ENCODE assay signal across 22 cellular contexts in genomic region chr10:60565492-60565891, GRCh38.
"Had no signal": no experiment of that assay in that cellular context is flagged by ENCODE, and none has a peak within 500 bp of the region (broad histone marks: within the 10 kb centered on the region; RNA-seq: fewer than 3 reads in every experiment).

No MANE protein-coding gene starts in this region.

- H3K4me3 ChIP-seq: breast epithelium, K562, Peyer's patch, SJCRH30 had no signal

- H3K27me3 Mint-ChIP-seq: activated CD4-positive, alpha-beta memory T cell treated with anti-CD3 and anti-CD28 coated beads for 36 hours; activated CD4-positive, alpha-beta T cell treated with anti-CD3 and anti-CD28 coated beads, Interleukin-2, amount 10 ng/mL, durations not matched to agents 7 days and 5 days had no signal

- H3K9ac ChIP-seq: SK-N-SH had no signal

- H3K9me3 ChIP-seq: Peyer's patch, SJCRH30, SK-N-SH had no signal

- H3K4me1 ChIP-seq: breast epithelium, Peyer's patch, SJCRH30 had no signal

- H3K4me2 ChIP-seq: SK-N-SH had no signal

- H3K27me3 ChIP-seq: breast epithelium, Peyer's patch, SJCRH30 had no signal

- H3K4me3 Mint-ChIP-seq: activated CD4-positive, alpha-beta memory T cell treated with anti-CD3 and anti-CD28 coated beads for 36 hours; activated CD4-positive, alpha-beta T cell treated with anti-CD3 and anti-CD28 coated beads, Interleukin-2, amount 10 ng/mL, durations not matched to agents 7 days and 5 days had no signal

- DNase-seq: activated CD4-positive, alpha-beta memory T cell treated with anti-CD3 and anti-CD28 coated beads for 36 hours; activated CD4-positive, alpha-beta T cell treated with anti-CD3 and anti-CD28 coated beads, Interleukin-2, amount 10 ng/mL, durations not matched to agents 7 days and 5 days; activated CD8-positive, alpha-beta memory T cell treated with anti-CD3 and anti-CD28 coated beads for 24 hours; activated gamma-delta T cell treated with Interleukin-2 at 50 U/mL for 16 hours; activated naive CD4-positive, alpha-beta T cell treated with anti-CD3 and anti-CD28 coated beads, Interleukin-2, amount 50 U/mL, for 16 hours; aorta; caudate nucleus; Kasumi-1; NCI-H1105 treated with DMSO at 0.1 percent for 48 hours; NCI-H1436 treated with DMSO at 0.1 percent for 48 hours; NCI-H187; NCI-H2081; NCI-H510A treated with DMSO at 0.1 percent for 48 hours; NCI-H69; Peyer's patch; Right ventricle myocardium superior; SJCRH30; SK-N-SH; WERI-Rb-1 had no signal

- H3K36me3 ChIP-seq: breast epithelium, Peyer's patch, SJCRH30, WERI-Rb-1 had no signal

- ATAC-seq: K562 had no signal

- H3K27ac ChIP-seq: breast epithelium, Peyer's patch, RWPE1, SJCRH30, WERI-Rb-1 had no signal
